ENCODE assay signal across 7 cellular contexts in the genomic region with DNA sequence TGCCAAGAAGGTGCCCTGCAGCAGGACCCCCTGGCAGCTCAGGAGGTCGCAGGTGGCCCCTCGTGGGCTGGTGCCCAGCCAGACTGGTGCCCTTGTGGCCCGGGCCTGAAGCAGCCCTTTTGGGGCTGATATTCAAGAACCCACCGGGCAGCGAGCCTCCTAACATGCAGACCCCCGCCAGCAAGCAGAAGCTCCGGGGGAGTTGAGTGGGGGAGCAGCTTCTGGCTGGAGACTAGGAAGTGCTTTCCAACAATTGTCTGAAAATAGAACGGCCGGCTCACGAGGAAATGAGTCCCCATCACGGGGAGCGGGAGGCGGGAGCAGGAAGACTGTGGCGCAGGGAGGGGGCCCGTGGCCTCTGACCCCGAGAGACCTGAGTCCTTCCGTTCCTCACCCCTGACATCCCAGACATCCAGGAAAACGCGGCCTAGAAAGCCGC. TPM values are rescaled to one million over a fixed set of nuclear protein-coding genes. Genes with fewer than 3 reads are reported as not detected.
DNase-seq lines count a peak whose midpoint lies in the region; ATAC-seq and TF ChIP-seq lines count a peak whose summit lies in the region.

No MANE protein-coding gene starts in this region.

- H3K4me1 ChIP-seq in PC-3 (ENCODE audit: insufficient read depth, low read length) (peaks cover 20% of the 10 kb centered on the region), colonic mucosa (no peaks in the 10 kb centered on the region), lower lobe of right lung (peaks cover 21% of the 10 kb centered on the region), thyroid gland (no peaks in the 10 kb centered on the region)

- H3K27me3 ChIP-seq in PC-3 (ENCODE audit: low read length) (no peaks in the 10 kb centered on the region), colonic mucosa (no peaks in the 10 kb centered on the region), lower lobe of right lung (ENCODE audit: low read depth) (peaks cover 4% of the 10 kb centered on the region), thyroid gland (no peaks in the 10 kb centered on the region)

- H3K4me3 ChIP-seq in PC-3 (ENCODE audit: low read length) (no peak overlapping the region), colonic mucosa (no peak overlapping the region), lower lobe of right lung (peak overlapping the region; percentile 20), thyroid gland (replicated peaks in 1 of 3) (no peak overlapping the region)

- 64 to 67% methylated on average over 20 of the region's 20 CpGs for WGBS in thyroid gland, 2 donors

- no peak for ATAC-seq in PC-3
- ATAC-seq in lower lobe of right lung = peak; percentile 4 to 20
- ATAC-seq in GM18498 (IDR thresholded peaks at IDR 0.05; ENCODE audit: unreplicated experiment) = no peak
- ATAC-seq in HG03457 (IDR thresholded peaks at IDR 0.05; ENCODE audit: unreplicated experiment) = no peak

- TSS peak; percentile 44 for BruUV-seq in PC-3 (replicated peaks; lab: Mats Ljungman, UMichigan)

- H3K9ac ChIP-seq in PC-3 (ENCODE audit: low read length) = peak overlapping the region; percentile 60
- no peak overlapping the region for H3K9ac ChIP-seq in colonic mucosa (ENCODE audit: low read depth in 2 of 2, low read length in 2 of 2)

- peak overlapping the region; percentile 58 for H3K4me2 ChIP-seq in PC-3 (ENCODE audit: low read length)

- CTCF ChIA-PET in PC-3 (lab: Charles Lee) = interaction anchor here (0.6 to 1.0 kb wide), 3 partner anchors 18 to 145 kb away, joined by 3 read pairs; a partner anchor contains a TSS

- H3K36me3 ChIP-seq in PC-3 (ENCODE audit: low read depth, low read length) = no peaks in the 10 kb centered on the region
- no peaks in the 10 kb centered on the region for H3K36me3 ChIP-seq in colonic mucosa
- no peaks in the 10 kb centered on the region for H3K36me3 ChIP-seq in lower lobe of right lung
- H3K36me3 ChIP-seq in thyroid gland = no peaks in the 10 kb centered on the region

- no peaks in the 10 kb centered on the region for H3F3A ChIP-seq in PC-3 (ENCODE audit: low read length, unreplicated experiment)

- H3K9me3 ChIP-seq in PC-3 (ENCODE audit: low read length) = no peaks in the 10 kb centered on the region
- H3K9me3 ChIP-seq in colonic mucosa = no peaks in the 10 kb centered on the region
- no peaks in the 10 kb centered on the region for H3K9me3 ChIP-seq in lower lobe of right lung
- no peaks in the 10 kb centered on the region for H3K9me3 ChIP-seq in thyroid gland

- no peaks in the 10 kb centered on the region for H3K79me2 ChIP-seq in PC-3 (ENCODE audit: low read length)

- H3K27ac ChIP-seq in PC-3 (ENCODE audit: low read length) (peak overlapping the region; percentile 80), colonic mucosa (peak overlapping the region; percentile 22), lower lobe of right lung (peak overlapping the region; percentile 81), thyroid gland (peak overlapping the region; percentile 33 to 85 (median 74))

- intact Hi-C loops in PC-3 (cut with micrococcal nuclease) = no loop called here
- intact Hi-C loops in colonic mucosa (cut with DNase I) = no loop called here
- intact Hi-C loops in lower lobe of right lung (cut with DNase I) = no loop called here
- intact Hi-C loops in thyroid gland (cut with DNase I) = no loop called here

- POLR2A ChIA-PET in PC-3 (lab: Charles Lee; ENCODE audit: unreplicated experiment) = no interaction called here

- no peaks in the 10 kb centered on the region for H4K20me1 ChIP-seq in PC-3 (ENCODE audit: low read length)

- H2AFZ ChIP-seq in PC-3 (ENCODE audit: low read length) = peak overlapping the region; percentile 67

- no peak for TF ChIP-seq POLR2A in thyroid gland (IDR thresholded peaks at IDR 0.05)

- no peak for TF ChIP-seq CTCF in PC-3 (conservative IDR thresholded peaks at IDR 0.05; ENCODE audit: low read depth, low read length)
- no peak for TF ChIP-seq CTCF in colonic mucosa (IDR thresholded peaks at IDR 0.05)
- no peak for TF ChIP-seq CTCF in lower lobe of right lung (IDR thresholded peaks at IDR 0.05)
- no peak for TF ChIP-seq CTCF in thyroid gland (IDR thresholded peaks at IDR 0.05)

- DNase-seq in PC-3 (no peak), colonic mucosa (no peak), lower lobe of right lung (no peak), thyroid gland (no peak), NCI-H1694 (lab: John Stamatoyannopoulos, UW) (no peak)

- H3K9me2 ChIP-seq in PC-3 (replicated peaks; ENCODE audit: low read length) = no peaks in the 10 kb centered on the region

RNA-seq across cellular contexts. Expression of a gene that starts 9.5 kb away (rescaled TPM):
- total RNA-seq in PC-3 (2014; rRNA removed) (62.9 and 92.6 TPM in 2 replicates), colonic mucosa (100 to 1,000 TPM in 1 of 2 donors, 10 to 100 TPM in 1; 61.0 to 141 TPM), lower lobe of right lung (50.8 TPM), thyroid gland (10 to 100 TPM; 34.5 to 72.3 (median 65.5) TPM)

RNA-seq across cellular contexts. Expression of a gene that starts 16.8 kb away (rescaled TPM):
- total RNA-seq in PC-3 (2014; rRNA removed) (61.6 and 83.3 TPM in 2 replicates), colonic mucosa (10 to 100 TPM; 30.7 to 42.4 TPM), lower lobe of right lung (49.7 TPM), thyroid gland (10 to 100 TPM; 16.8 to 26.7 (median 21.7) TPM)

RNA-seq across cellular contexts. Expression of a gene that starts 42.3 kb away (rescaled TPM):
- total RNA-seq in PC-3 (2014; rRNA removed) (23.1 and 31.3 TPM in 2 replicates), colonic mucosa (10 to 100 TPM; 35.8 to 54.3 TPM), lower lobe of right lung (4.3 TPM), thyroid gland (1 to 10 TPM in 1 of 4 donors, under 1 TPM in 3; 0.44 to 3.0 (median 0.70) TPM)

RNA-seq across cellular contexts. Expression of a gene that starts 54.4 kb away (rescaled TPM):
- total RNA-seq in PC-3 (2014; rRNA removed) = 52.8 and 72.6 TPM in 2 replicates
- 100 to 1,000 TPM in 1 of 2 donors, 10 to 100 TPM in 1; 62.8 to 117 TPM for total RNA-seq in colonic mucosa
- total RNA-seq in lower lobe of right lung = 28.9 TPM
- total RNA-seq in thyroid gland = 10 to 100 TPM; 10.0 to 16.6 (median 14.3) TPM

RNA-seq across cellular contexts. Expression of a gene that starts 56.2 kb away (rescaled TPM):
- total RNA-seq in PC-3 (2014; rRNA removed) (133 and 171 TPM in 2 replicates), colonic mucosa (10 to 100 TPM; 28.7 to 45.8 TPM), lower lobe of right lung (19.7 TPM), thyroid gland (10 to 100 TPM; 28.1 to 65.6 (median 50.2) TPM)

Comparison
In these comparisons a context has a peak if more than half of its experiments do, and no peak if none do; other contexts are left out.
1. ATAC-seq: peak in lower lobe of right lung (2 of 2); none in PC-3 (single experiment), GM18498 (single experiment) and HG03457 (single experiment).
2. H3K27ac ChIP-seq: peak in every context shown above with its lines; median percentile 81 in lower lobe of right lung; 80 in PC-3; 74 in thyroid gland; 22 in colonic mucosa.